Comparison of ENCODE assay signal across 22 cellular contexts in the genomic region with DNA sequence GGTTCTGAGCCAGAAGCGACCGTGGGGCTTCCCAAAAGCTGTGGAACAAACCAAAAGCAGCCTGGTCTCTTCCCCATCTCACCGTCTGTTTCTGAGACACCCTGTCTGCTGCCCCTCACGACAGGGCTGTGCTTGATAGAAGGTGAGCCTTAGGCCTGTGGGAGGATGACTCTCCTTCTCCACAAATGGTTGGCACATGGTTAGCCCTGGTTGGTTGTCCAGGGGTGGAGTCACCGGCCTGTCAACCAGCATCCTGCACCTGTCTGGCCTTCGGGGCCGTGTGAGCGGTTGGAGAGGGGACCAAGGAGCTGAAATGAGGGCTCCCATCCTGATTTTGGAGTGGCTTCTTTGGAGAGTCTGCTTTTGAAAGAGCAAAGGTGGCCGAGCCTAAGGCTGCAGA.
"Had no signal": no experiment of that assay in that cellular context is flagged by ENCODE, and none has a peak within 500 bp of the region (broad histone marks: within the 10 kb centered on the region; RNA-seq: fewer than 3 reads in every experiment).

No MANE protein-coding gene starts in this region.

- H3K9me3 ChIP-seq: SJCRH30 had no signal

- H3K4me3 ChIP-seq: K562, SJCRH30, SK-N-MC had no signal

- DNase-seq: activated CD4-positive, alpha-beta T cell treated with anti-CD3 and anti-CD28 coated beads, Interleukin-2, amount 10 ng/mL, durations not matched to agents 7 days and 5 days; activated CD4-positive, alpha-beta T cell treated with anti-CD3 and anti-CD28 coated beads, Interleukin-2, amount 50 U/mL, for 48 hours; activated CD8-positive, alpha-beta T cell treated with anti-CD3 and anti-CD28 coated beads, Interleukin-2, amount 10 ng/mL, durations not matched to agents 7 days and 5 days; activated gamma-delta T cell; activated naive CD4-positive, alpha-beta T cell treated with Interleukin-2 at 50 U/mL for 16 hours; activated naive CD8-positive, alpha-beta T cell treated with anti-CD3 and anti-CD28 coated beads, Interleukin-2, amount 10 ng/mL, durations not matched to agents 7 days and 5 days; activated T-cell treated with anti-CD3 and anti-CD28 coated beads, Interleukin-2, amount 50 U/mL, for 24 hours; amygdala; central memory CD4-positive, alpha-beta T cell; NCI-H1048; NCI-H1436 treated with DMSO at 0.1 percent for 48 hours; NCI-H1694 treated with DMSO at 0.1 percent for 48 hours; NCI-H2029; NCI-H2171; NCI-H510A; NCI-H526; NCI-H748 treated with DMSO at 0.1 percent for 48 hours; OCI-M1; SHP77; SJCRH30 had no signal

- ATAC-seq: activated CD8-positive, alpha-beta T cell treated with anti-CD3 and anti-CD28 coated beads, Interleukin-2, amount 10 ng/mL, durations not matched to agents 7 days and 5 days; K562 had no signal

- H3K27ac ChIP-seq: SJCRH30, SK-N-MC had no signal

- H3K27me3 ChIP-seq: SJCRH30 had no signal

- H3K36me3 ChIP-seq: SJCRH30 had no signal
